ENCODE assay signal across 1 cellular context in the genomic region with DNA sequence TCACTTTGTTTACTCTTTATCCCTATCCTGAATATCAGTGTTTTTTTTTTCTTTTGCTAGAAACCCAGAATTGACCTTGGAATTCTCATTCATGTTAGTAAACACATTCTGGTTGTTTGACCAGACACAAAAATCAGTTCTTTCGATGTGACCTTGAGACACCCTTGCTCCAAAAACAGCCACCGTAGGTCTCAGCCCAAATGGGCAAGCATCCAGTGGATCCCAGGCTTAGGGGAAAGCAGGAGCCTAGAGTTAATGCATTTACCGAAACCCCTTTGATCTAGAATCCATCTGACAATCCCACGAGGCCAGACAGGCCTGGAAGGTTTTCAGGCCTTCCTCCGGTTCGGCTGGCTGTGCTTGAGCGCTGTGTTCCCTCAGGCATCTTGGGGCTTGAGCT.
TF ChIP-seq lines count a peak whose summit lies in the region.

No MANE protein-coding gene starts in this region.

TF ChIP-seq in HepG2, 621 proteins besides CTCF, POLR2A, EP300 and RAD21 (continued from another document):
- TF ChIP-seq NCOA2 (CRISPR knock-in tag; IDR thresholded peaks at IDR 0.05) (peak; percentile 70), ARNT2 (CRISPR knock-in tag; IDR thresholded peaks at IDR 0.05; ENCODE audit: low read depth) (no peak), ZNF17 (CRISPR knock-in tag; IDR thresholded peaks at IDR 0.05) (no peak), THYN1 (CRISPR knock-in tag; IDR thresholded peaks at IDR 0.05; ENCODE audit: borderline replicate concordance, low read depth) (no peak), ZNF232 (CRISPR knock-in tag; IDR thresholded peaks at IDR 0.05; ENCODE audit: borderline replicate concordance) (no peak), AKAP8 (CRISPR knock-in tag; IDR thresholded peaks at IDR 0.05) (no peak), ZNF589 (CRISPR knock-in tag; conservative IDR thresholded peaks at IDR 0.05) (no peak), FOXO1 (CRISPR knock-in tag; IDR thresholded peaks at IDR 0.05) (peak; percentile 70), ZIK1 (CRISPR knock-in tag; IDR thresholded peaks at IDR 0.05; ENCODE audit: borderline replicate concordance, low read depth) (no peak), ZMYM2 (CRISPR knock-in tag; IDR thresholded peaks at IDR 0.05) (no peak), HDAC1 (CRISPR knock-in tag; IDR thresholded peaks at IDR 0.05) (peak; percentile 44; the same call in 1 of the 2 replicates), ZNF577 (CRISPR knock-in tag; IDR thresholded peaks at IDR 0.05; ENCODE audit: borderline replicate concordance, low read depth) (no peak), SIX4 (CRISPR knock-in tag; IDR thresholded peaks at IDR 0.05) (no peak), IRF9 (CRISPR knock-in tag; IDR thresholded peaks at IDR 0.05; ENCODE audit: borderline replicate concordance) (no peak), CCDC6 (CRISPR knock-in tag; IDR thresholded peaks at IDR 0.05) (no peak), ZNF572 (CRISPR knock-in tag; IDR thresholded peaks at IDR 0.05) (no peak), SMAD3 (CRISPR knock-in tag; IDR thresholded peaks at IDR 0.05) (peak; percentile 76; the same call in 1 of the 2 replicates), REPIN1 (CRISPR knock-in tag; IDR thresholded peaks at IDR 0.05; ENCODE audit: borderline replicate concordance, low read depth) (no peak), FOXJ3 (CRISPR knock-in tag; IDR thresholded peaks at IDR 0.05; ENCODE audit: borderline replicate concordance) (peak; percentile 33; the same call in 1 of the 2 replicates), SUZ12 (IDR thresholded peaks at IDR 0.05; ENCODE audit: low read depth, low read length) (no peak), ZNF34 (CRISPR knock-in tag; IDR thresholded peaks at IDR 0.05; ENCODE audit: borderline replicate concordance) (no peak), NFE2 (CRISPR knock-in tag; IDR thresholded peaks at IDR 0.05) (no peak), MBNL3 (CRISPR knock-in tag; conservative IDR thresholded peaks at IDR 0.05) (no peak), HMG20B (CRISPR knock-in tag; conservative IDR thresholded peaks at IDR 0.05) (peak; percentile 84), TRIM24 (CRISPR knock-in tag; IDR thresholded peaks at IDR 0.05) (no peak), PRMT3 (CRISPR knock-in tag; IDR thresholded peaks at IDR 0.05; ENCODE audit: borderline replicate concordance, low read depth) (no peak), RARA (CRISPR knock-in tag; IDR thresholded peaks at IDR 0.05) (peak; percentile 91), HMG20A (CRISPR knock-in tag; IDR thresholded peaks at IDR 0.05; ENCODE audit: borderline replicate concordance) (peak; percentile 87; the same call in 1 of the 2 replicates), ZNF263 (CRISPR knock-in tag; IDR thresholded peaks at IDR 0.05) (no peak), ZNF292 (CRISPR knock-in tag; IDR thresholded peaks at IDR 0.05; ENCODE audit: borderline replicate concordance, low read depth) (peak; percentile 33; the same call in 1 of the 2 replicates), ZNF772 (CRISPR knock-in tag; IDR thresholded peaks at IDR 0.05) (no peak), NFIC (IDR thresholded peaks at IDR 0.05; ENCODE audit: low read length) (no peak), SP5 (CRISPR knock-in tag; IDR thresholded peaks at IDR 0.05; ENCODE audit: borderline replicate concordance, low read depth) (no peak), GRHL1 (CRISPR knock-in tag; conservative IDR thresholded peaks at IDR 0.05) (no peak), ZNF878 (CRISPR knock-in tag; IDR thresholded peaks at IDR 0.05) (no peak), ZNF260 (CRISPR knock-in tag; IDR thresholded peaks at IDR 0.05; ENCODE audit: borderline replicate concordance, low read depth) (no peak), ZNF562 (CRISPR knock-in tag; IDR thresholded peaks at IDR 0.05; ENCODE audit: borderline replicate concordance) (no peak), KDM3A (CRISPR knock-in tag; IDR thresholded peaks at IDR 0.05; ENCODE audit: low read depth) (0 out of 2 replicates have a peak, but pooled peaks have one; percentile 37), ZNF670 (CRISPR knock-in tag; IDR thresholded peaks at IDR 0.05; ENCODE audit: borderline replicate concordance) (no peak), ZNF691 (CRISPR knock-in tag; IDR thresholded peaks at IDR 0.05; ENCODE audit: borderline replicate concordance, low read depth) (no peak), TBX2 (CRISPR knock-in tag; IDR thresholded peaks at IDR 0.05; ENCODE audit: borderline replicate concordance) (no peak)
- TF ChIP-seq, protein P1, sequence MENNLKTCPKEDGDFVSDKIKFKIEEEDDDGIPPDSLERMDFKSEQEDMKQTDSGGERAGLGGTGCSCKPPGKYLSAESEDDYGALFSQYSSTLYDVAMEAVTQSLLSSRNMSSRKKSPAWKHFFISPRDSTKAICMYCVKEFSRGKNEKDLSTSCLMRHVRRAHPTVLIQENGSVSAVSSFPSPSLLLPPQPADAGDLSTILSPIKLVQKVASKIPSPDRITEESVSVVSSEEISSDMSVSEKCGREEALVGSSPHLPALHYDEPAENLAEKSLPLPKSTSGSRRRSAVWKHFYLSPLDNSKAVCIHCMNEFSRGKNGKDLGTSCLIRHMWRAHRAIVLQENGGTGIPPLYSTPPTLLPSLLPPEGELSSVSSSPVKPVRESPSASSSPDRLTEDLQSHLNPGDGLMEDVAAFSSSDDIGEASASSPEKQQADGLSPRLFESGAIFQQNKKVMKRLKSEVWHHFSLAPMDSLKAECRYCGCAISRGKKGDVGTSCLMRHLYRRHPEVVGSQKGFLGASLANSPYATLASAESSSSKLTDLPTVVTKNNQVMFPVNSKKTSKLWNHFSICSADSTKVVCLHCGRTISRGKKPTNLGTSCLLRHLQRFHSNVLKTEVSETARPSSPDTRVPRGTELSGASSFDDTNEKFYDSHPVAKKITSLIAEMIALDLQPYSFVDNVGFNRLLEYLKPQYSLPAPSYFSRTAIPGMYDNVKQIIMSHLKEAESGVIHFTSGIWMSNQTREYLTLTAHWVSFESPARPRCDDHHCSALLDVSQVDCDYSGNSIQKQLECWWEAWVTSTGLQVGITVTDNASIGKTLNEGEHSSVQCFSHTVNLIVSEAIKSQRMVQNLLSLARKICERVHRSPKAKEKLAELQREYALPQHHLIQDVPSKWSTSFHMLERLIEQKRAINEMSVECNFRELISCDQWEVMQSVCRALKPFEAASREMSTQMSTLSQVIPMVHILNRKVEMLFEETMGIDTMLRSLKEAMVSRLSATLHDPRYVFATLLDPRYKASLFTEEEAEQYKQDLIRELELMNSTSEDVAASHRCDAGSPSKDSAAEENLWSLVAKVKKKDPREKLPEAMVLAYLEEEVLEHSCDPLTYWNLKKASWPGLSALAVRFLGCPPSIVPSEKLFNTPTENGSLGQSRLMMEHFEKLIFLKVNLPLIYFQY (CRISPR knock-in tag; IDR thresholded peaks at IDR 0.05; ENCODE audit: borderline replicate concordance): no peak
- TF ChIP-seq, protein P2, sequence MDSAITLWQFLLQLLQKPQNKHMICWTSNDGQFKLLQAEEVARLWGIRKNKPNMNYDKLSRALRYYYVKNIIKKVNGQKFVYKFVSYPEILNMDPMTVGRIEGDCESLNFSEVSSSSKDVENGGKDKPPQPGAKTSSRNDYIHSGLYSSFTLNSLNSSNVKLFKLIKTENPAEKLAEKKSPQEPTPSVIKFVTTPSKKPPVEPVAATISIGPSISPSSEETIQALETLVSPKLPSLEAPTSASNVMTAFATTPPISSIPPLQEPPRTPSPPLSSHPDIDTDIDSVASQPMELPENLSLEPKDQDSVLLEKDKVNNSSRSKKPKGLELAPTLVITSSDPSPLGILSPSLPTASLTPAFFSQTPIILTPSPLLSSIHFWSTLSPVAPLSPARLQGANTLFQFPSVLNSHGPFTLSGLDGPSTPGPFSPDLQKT (CRISPR knock-in tag; IDR thresholded peaks at IDR 0.05; ENCODE audit: borderline replicate concordance): no peak
- TF ChIP-seq, protein P3, sequence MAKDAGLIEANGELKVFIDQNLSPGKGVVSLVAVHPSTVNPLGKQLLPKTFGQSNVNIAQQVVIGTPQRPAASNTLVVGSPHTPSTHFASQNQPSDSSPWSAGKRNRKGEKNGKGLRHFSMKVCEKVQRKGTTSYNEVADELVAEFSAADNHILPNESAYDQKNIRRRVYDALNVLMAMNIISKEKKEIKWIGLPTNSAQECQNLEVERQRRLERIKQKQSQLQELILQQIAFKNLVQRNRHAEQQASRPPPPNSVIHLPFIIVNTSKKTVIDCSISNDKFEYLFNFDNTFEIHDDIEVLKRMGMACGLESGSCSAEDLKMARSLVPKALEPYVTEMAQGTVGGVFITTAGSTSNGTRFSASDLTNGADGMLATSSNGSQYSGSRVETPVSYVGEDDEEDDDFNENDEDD (CRISPR knock-in tag; IDR thresholded peaks at IDR 0.05; ENCODE audit: borderline replicate concordance): no peak
- TF ChIP-seq, protein P4, sequence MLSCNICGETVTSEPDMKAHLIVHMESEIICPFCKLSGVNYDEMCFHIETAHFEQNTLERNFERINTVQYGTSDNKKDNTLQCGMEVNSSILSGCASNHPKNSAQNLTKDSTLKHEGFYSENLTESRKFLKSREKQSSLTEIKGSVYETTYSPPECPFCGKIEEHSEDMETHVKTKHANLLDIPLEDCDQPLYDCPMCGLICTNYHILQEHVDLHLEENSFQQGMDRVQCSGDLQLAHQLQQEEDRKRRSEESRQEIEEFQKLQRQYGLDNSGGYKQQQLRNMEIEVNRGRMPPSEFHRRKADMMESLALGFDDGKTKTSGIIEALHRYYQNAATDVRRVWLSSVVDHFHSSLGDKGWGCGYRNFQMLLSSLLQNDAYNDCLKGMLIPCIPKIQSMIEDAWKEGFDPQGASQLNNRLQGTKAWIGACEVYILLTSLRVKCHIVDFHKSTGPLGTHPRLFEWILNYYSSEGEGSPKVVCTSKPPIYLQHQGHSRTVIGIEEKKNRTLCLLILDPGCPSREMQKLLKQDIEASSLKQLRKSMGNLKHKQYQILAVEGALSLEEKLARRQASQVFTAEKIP (CRISPR knock-in tag; IDR thresholded peaks at IDR 0.05; ENCODE audit: borderline replicate concordance): no peak
- TF ChIP-seq, protein P5, sequence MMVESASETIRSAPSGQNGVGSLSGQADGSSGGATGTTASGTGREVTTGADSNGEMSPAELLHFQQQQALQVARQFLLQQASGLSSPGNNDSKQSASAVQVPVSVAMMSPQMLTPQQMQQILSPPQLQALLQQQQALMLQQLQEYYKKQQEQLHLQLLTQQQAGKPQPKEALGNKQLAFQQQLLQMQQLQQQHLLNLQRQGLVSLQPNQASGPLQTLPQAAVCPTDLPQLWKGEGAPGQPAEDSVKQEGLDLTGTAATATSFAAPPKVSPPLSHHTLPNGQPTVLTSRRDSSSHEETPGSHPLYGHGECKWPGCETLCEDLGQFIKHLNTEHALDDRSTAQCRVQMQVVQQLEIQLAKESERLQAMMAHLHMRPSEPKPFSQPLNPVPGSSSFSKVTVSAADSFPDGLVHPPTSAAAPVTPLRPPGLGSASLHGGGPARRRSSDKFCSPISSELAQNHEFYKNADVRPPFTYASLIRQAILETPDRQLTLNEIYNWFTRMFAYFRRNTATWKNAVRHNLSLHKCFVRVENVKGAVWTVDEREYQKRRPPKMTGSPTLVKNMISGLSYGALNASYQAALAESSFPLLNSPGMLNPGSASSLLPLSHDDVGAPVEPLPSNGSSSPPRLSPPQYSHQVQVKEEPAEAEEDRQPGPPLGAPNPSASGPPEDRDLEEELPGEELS (CRISPR knock-in tag; IDR thresholded peaks at IDR 0.05): peak; percentile 74
- TF ChIP-seq, protein P6, sequence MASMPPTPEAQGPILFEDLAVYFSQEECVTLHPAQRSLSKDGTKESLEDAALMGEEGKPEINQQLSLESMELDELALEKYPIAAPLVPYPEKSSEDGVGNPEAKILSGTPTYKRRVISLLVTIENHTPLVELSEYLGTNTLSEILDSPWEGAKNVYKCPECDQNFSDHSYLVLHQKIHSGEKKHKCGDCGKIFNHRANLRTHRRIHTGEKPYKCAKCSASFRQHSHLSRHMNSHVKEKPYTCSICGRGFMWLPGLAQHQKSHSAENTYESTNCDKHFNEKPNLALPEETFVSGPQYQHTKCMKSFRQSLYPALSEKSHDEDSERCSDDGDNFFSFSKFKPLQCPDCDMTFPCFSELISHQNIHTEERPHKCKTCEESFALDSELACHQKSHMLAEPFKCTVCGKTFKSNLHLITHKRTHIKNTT (CRISPR knock-in tag; IDR thresholded peaks at IDR 0.05): no peak
